In the genomic region with DNA sequence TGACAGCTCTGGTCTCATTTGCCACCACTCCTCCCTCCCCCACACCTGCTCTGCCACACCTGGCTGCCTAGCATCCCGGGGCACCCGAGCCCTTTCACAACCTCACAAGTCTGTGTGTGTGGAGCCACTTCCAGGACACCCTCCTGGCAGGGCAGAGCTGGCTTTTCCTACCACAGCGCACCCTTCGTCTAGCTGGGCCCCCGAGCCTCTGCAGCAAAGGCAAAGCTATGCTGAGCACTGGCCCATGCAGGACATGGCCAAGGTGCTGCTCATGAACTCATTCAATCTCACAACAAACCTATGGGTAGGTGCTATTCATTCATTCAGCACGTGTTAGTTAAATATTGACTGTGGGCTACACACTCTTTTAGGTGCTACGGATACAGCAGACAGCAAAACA, we compare ENCODE assay signal across 15 cellular contexts.
"Had no signal": no experiment of that assay in that cellular context is flagged by ENCODE, and none has a peak within 500 bp of the region (broad histone marks: within the 10 kb centered on the region; RNA-seq: fewer than 3 reads in every experiment).

No MANE protein-coding gene starts in this region.

- H3K27ac Mint-ChIP-seq: activated CD4-positive, alpha-beta T cell treated with anti-CD3 and anti-CD28 coated beads for 36 hours; activated naive CD8-positive, alpha-beta T cell treated with anti-CD3 and anti-CD28 coated beads, Interleukin-2, amount 10 ng/mL, durations not matched to agents 7 days and 5 days; T-helper 2 cell treated with Interferon-gamma antibody and Interleukin-4, amounts not matched to agents 5 μg/mL and 100 μg/mL, for 36 hours had no signal

- H3K27me3 Mint-ChIP-seq: activated CD4-positive, alpha-beta T cell treated with anti-CD3 and anti-CD28 coated beads for 36 hours had no signal

- H3K4me3 Mint-ChIP-seq: activated CD4-positive, alpha-beta T cell treated with anti-CD3 and anti-CD28 coated beads for 36 hours; activated naive CD8-positive, alpha-beta T cell treated with anti-CD3 and anti-CD28 coated beads, Interleukin-2, amount 10 ng/mL, durations not matched to agents 7 days and 5 days; T-helper 2 cell treated with Interferon-gamma antibody and Interleukin-4, amounts not matched to agents 5 μg/mL and 100 μg/mL, for 36 hours had no signal

- H3K27ac ChIP-seq: hepatocyte, pancreas, tibial nerve had no signal

- H3K9me3 Mint-ChIP-seq: activated naive CD8-positive, alpha-beta T cell treated with anti-CD3 and anti-CD28 coated beads, Interleukin-2, amount 10 ng/mL, durations not matched to agents 7 days and 5 days; T-helper 2 cell treated with Interferon-gamma antibody and Interleukin-4, amounts not matched to agents 5 μg/mL and 100 μg/mL, for 36 hours had no signal

- H3K36me3 Mint-ChIP-seq: activated naive CD8-positive, alpha-beta T cell treated with anti-CD3 and anti-CD28 coated beads, Interleukin-2, amount 10 ng/mL, durations not matched to agents 7 days and 5 days had no signal

- H3K4me1 Mint-ChIP-seq: activated CD4-positive, alpha-beta T cell treated with anti-CD3 and anti-CD28 coated beads for 36 hours; activated naive CD8-positive, alpha-beta T cell treated with anti-CD3 and anti-CD28 coated beads, Interleukin-2, amount 10 ng/mL, durations not matched to agents 7 days and 5 days had no signal

- H3K4me3 ChIP-seq: hepatocyte, pancreas, tibial nerve had no signal

- H3K27me3 ChIP-seq: pancreas, tibial nerve had no signal

- H3K36me3 ChIP-seq: pancreas, tibial nerve had no signal

- ATAC-seq: activated CD4-positive, alpha-beta T cell treated with anti-CD3 and anti-CD28 coated beads for 36 hours; pancreas had no signal

- DNase-seq: activated CD4-positive, alpha-beta T cell treated with anti-CD3 and anti-CD28 coated beads for 36 hours; activated CD4-positive, alpha-beta T cell treated with anti-CD3 and anti-CD28 coated beads, Interleukin-2, amount 50 U/mL, for 48 hours; activated naive CD4-positive, alpha-beta T cell; activated naive CD8-positive, alpha-beta T cell treated with anti-CD3 and anti-CD28 coated beads, Interleukin-2, amount 10 ng/mL, durations not matched to agents 7 days and 5 days; activated T-cell treated with anti-CD3 and anti-CD28 coated beads for 4 hours; amygdala; foreskin fibroblast; midbrain; retina; stimulated activated CD8-positive, alpha-beta memory T cell treated with anti-CD3 and anti-CD28 coated beads, Interleukin-4, amount 100 ng/mL, for 48 hours; stimulated activated naive CD4-positive, alpha-beta T cell treated with Interleukin-2 at 50 U/mL for 16 hours had no signal

- H3K9me3 ChIP-seq: pancreas, tibial nerve had no signal
